In genomic region chr14:104767634-104767918, GRCh38 we compare ENCODE assay signal across 13 cellular contexts.
"Had no signal": no experiment of that assay in that cellular context is flagged by ENCODE, and none has a peak within 500 bp of the region (broad histone marks: within the 10 kb centered on the region; RNA-seq: fewer than 3 reads in every experiment).

No MANE protein-coding gene starts in this region.

- H3K27ac ChIP-seq: heart right ventricle, prostate gland, right atrium auricular region had no signal

- ATAC-seq: stimulated activated naive CD8-positive, alpha-beta T cell treated with anti-CD3 and anti-CD28 coated beads, Interleukin-15, Interleukin-2, amounts not matched to agents 100 U/mL and 50 U/mL, for 24 hours had no signal

- DNase-seq: activated CD4-positive, alpha-beta memory T cell treated with anti-CD3 and anti-CD28 coated beads for 36 hours; activated CD4-positive, alpha-beta T cell treated with anti-CD3 and anti-CD28 coated beads for 48 hours; activated naive CD4-positive, alpha-beta T cell treated with Interleukin-2 at 50 U/mL for 16 hours; activated naive CD8-positive, alpha-beta T cell treated with anti-CD3 and anti-CD28 coated beads for 36 hours; activated T-cell treated with anti-CD3 and anti-CD28 coated beads, Interleukin-2, amount 50 U/mL, for 48 hours; foreskin fibroblast; heart right ventricle; naive thymus-derived CD8-positive, alpha-beta T cell; stimulated activated CD4-positive, alpha-beta T cell treated with anti-CD3 and anti-CD28 coated beads, Interleukin-12 subunit alpha, Interleukin-12 subunit beta, amount 100 ng/mL, for 4 hours; stimulated activated CD4-positive, alpha-beta T cell treated with anti-CD3 and anti-CD28 coated beads, Interleukin-4, amount 100 ng/mL, for 4 hours; stimulated activated naive CD8-positive, alpha-beta T cell treated with anti-CD3 and anti-CD28 coated beads, Interleukin-15, Interleukin-2, amounts not matched to agents 100 U/mL and 50 U/mL, for 24 hours had no signal

- H3K27me3 ChIP-seq: heart right ventricle, right atrium auricular region had no signal

- H3K9me3 ChIP-seq: prostate gland had no signal

- H3K4me3 ChIP-seq: heart right ventricle, prostate gland, right atrium auricular region had no signal

- H3K4me1 ChIP-seq: prostate gland had no signal
